In genomic region chr1:156750191-156750931, GRCh38 we compare ENCODE assay signal across 6 cellular contexts. TPM values are rescaled to one million over a fixed set of nuclear protein-coding genes. Genes with fewer than 3 reads are reported as not detected.
DNase-seq lines count a peak whose midpoint lies in the region; ATAC-seq and TF ChIP-seq lines count a peak whose summit lies in the region.

No MANE protein-coding gene starts in this region.

- no peak for ATAC-seq in HG03280 (IDR thresholded peaks at IDR 0.05; ENCODE audit: unreplicated experiment)

- peak; percentile 67 for DNase-seq in Daoy (ENCODE audit: low read depth)
- DNase-seq in NCI-H748 (lab: John Stamatoyannopoulos, UW; ENCODE audit: unreplicated experiment) = peak; percentile 60
- DNase-seq in dermis blood vessel endothelial cell = peak; percentile 23
- no peak for DNase-seq in progenitor cell of endocrine pancreas (ENCODE audit: low spot score, unreplicated experiment)
- no peak for DNase-seq in SKM-1 (lab: John Stamatoyannopoulos, UW; ENCODE audit: unreplicated experiment)

- peaks cover 53% of the 10 kb centered on the region for H3K4me1 Mint-ChIP-seq in progenitor cell of endocrine pancreas (ENCODE audit: low read depth)

- no peaks in the 10 kb centered on the region for H3K27me3 Mint-ChIP-seq in progenitor cell of endocrine pancreas

- H3K27ac Mint-ChIP-seq in progenitor cell of endocrine pancreas = peak overlapping the region; percentile 99

- H3K4me3 Mint-ChIP-seq in progenitor cell of endocrine pancreas (ENCODE audit: low read depth) = peak overlapping the region; percentile 93

- TF ChIP-seq CTCF in progenitor cell of endocrine pancreas (IDR thresholded peaks at IDR 0.05; ENCODE audit: unreplicated experiment) = no peak

- H3K9me3 Mint-ChIP-seq in progenitor cell of endocrine pancreas (ENCODE audit: low read depth) = no peaks in the 10 kb centered on the region

- H3K36me3 Mint-ChIP-seq in progenitor cell of endocrine pancreas (ENCODE audit: insufficient read depth) = peaks cover 3% of the 10 kb centered on the region

RNA-seq across cellular contexts. Expression of gene HDGF, which starts 1.1 kb away (rescaled TPM):
- total RNA-seq in Daoy (2014; rRNA removed; shearing (Covaris generic)) = 484 and 537 TPM in 2 replicates
- total RNA-seq in dermis blood vessel endothelial cell (149 and 294 TPM in 2 replicates), progenitor cell of endocrine pancreas (280 and 288 TPM in 2 replicates)

RNA-seq across cellular contexts. Expression of gene MRPL24, which starts 9.5 kb away (rescaled TPM):
- 144 and 148 TPM in 2 replicates for total RNA-seq in Daoy (2014; rRNA removed; shearing (Covaris generic))
- total RNA-seq in dermis blood vessel endothelial cell (31.0 and 34.7 TPM in 2 replicates), progenitor cell of endocrine pancreas (35.9 and 43.2 TPM in 2 replicates)

RNA-seq across cellular contexts. Expression of gene PRCC, which starts 17.0 kb away (rescaled TPM):
- total RNA-seq in Daoy (2014; rRNA removed; shearing (Covaris generic)) = 43.7 and 44.6 TPM in 2 replicates
- total RNA-seq in dermis blood vessel endothelial cell (12.3 and 15.6 TPM in 2 replicates), progenitor cell of endocrine pancreas (93.2 TPM in 2 replicates)

RNA-seq across cellular contexts. Expression of gene ISG20L2, which starts 21.8 kb away (rescaled TPM):
- 31.7 and 59.8 TPM in 2 replicates for total RNA-seq in Daoy (2014; rRNA removed; shearing (Covaris generic))
- total RNA-seq in dermis blood vessel endothelial cell (8.7 and 11.7 TPM in 2 replicates), progenitor cell of endocrine pancreas (36.9 and 38.9 TPM in 2 replicates)

RNA-seq across cellular contexts. Expression of gene METTL25B, which starts 22.1 kb away (rescaled TPM):
- total RNA-seq in Daoy (2014; rRNA removed; shearing (Covaris generic)) = 7.9 and 11.9 TPM in 2 replicates
- 11.8 and 13.3 TPM in 2 replicates for total RNA-seq in dermis blood vessel endothelial cell
- total RNA-seq in progenitor cell of endocrine pancreas = 40.0 and 42.4 TPM in 2 replicates

Comparison
In these comparisons a context has a peak if more than half of its experiments do, and no peak if none do; other contexts are left out.
1. DNase-seq: peak in Daoy (single experiment), NCI-H748 (single experiment) and dermis blood vessel endothelial cell (single experiment); none in progenitor cell of endocrine pancreas (single experiment) and SKM-1 (single experiment).